In genomic region chr18:57844319-57844718, GRCh38 we compare ENCODE assay signal across 26 cellular contexts. TPM values are rescaled to one million over a fixed set of nuclear protein-coding genes. Genes with fewer than 3 reads are reported as not detected.
"Had no signal": no experiment of that assay in that cellular context is flagged by ENCODE, and none has a peak within 500 bp of the region (broad histone marks: within the 10 kb centered on the region; RNA-seq: fewer than 3 reads in every experiment).

No MANE protein-coding gene starts in this region.

- ATAC-seq: heart left ventricle; naive thymus-derived CD8-positive, alpha-beta T cell; pancreas; right cardiac atrium; sciatic nerve; stimulated activated effector memory CD8-positive, alpha-beta T cell treated with anti-CD3 and anti-CD28 coated beads, Interleukin-12 subunit alpha, Interleukin-12 subunit beta, amount 100 ng/mL, for 72 hours; upper lobe of right lung had no signal

- H3K9me3 Mint-ChIP-seq: naive thymus-derived CD8-positive, alpha-beta T cell; nephron; neural crest cell; stimulated activated effector memory CD8-positive, alpha-beta T cell treated with anti-CD3 and anti-CD28 coated beads, Interleukin-12 subunit alpha, Interleukin-12 subunit beta, amount 100 ng/mL, for 72 hours; stimulated activated naive CD8-positive, alpha-beta T cell treated with anti-CD3 and anti-CD28 coated beads, Interleukin-15, Interleukin-2, amounts not matched to agents 100 ng/mL and 50 ng/mL, for 24 hours had no signal

- FAIRE-seq: keratinocyte, pancreas, urothelium cell line had no signal

- H3K27ac Mint-ChIP-seq: naive thymus-derived CD8-positive, alpha-beta T cell; stimulated activated effector memory CD8-positive, alpha-beta T cell treated with anti-CD3 and anti-CD28 coated beads, Interleukin-12 subunit alpha, Interleukin-12 subunit beta, amount 100 ng/mL, for 72 hours; stimulated activated naive CD8-positive, alpha-beta T cell treated with anti-CD3 and anti-CD28 coated beads, Interleukin-15, Interleukin-2, amounts not matched to agents 100 ng/mL and 50 ng/mL, for 24 hours had no signal

- H3K36me3 Mint-ChIP-seq: naive thymus-derived CD8-positive, alpha-beta T cell; stimulated activated effector memory CD8-positive, alpha-beta T cell treated with anti-CD3 and anti-CD28 coated beads, Interleukin-12 subunit alpha, Interleukin-12 subunit beta, amount 100 ng/mL, for 72 hours had no signal

- DNase-seq: heart left ventricle; left ventricle myocardium inferior; mesendoderm; midbrain; naive thymus-derived CD8-positive, alpha-beta T cell; nucleus accumbens; pancreas; posterior cingulate gyrus; retina; right cardiac atrium; spleen; stimulated activated CD4-positive, alpha-beta T cell treated with anti-CD3 and anti-CD28 coated beads, Interleukin-4, amount 100 ng/mL, for 24 hours; stimulated activated naive CD4-positive, alpha-beta T cell; substantia nigra; upper lobe of right lung had no signal

- H3K4me3 Mint-ChIP-seq: naive thymus-derived CD8-positive, alpha-beta T cell; nephron; neural crest cell; stimulated activated effector memory CD8-positive, alpha-beta T cell treated with anti-CD3 and anti-CD28 coated beads, Interleukin-12 subunit alpha, Interleukin-12 subunit beta, amount 100 ng/mL, for 72 hours; stimulated activated naive CD8-positive, alpha-beta T cell treated with anti-CD3 and anti-CD28 coated beads, Interleukin-15, Interleukin-2, amounts not matched to agents 100 ng/mL and 50 ng/mL, for 24 hours had no signal

- H3K4me3 ChIP-seq: heart left ventricle, left ventricle myocardium inferior, lung, pancreas, prostate gland, skin epidermis, spleen, tibial nerve, upper lobe of right lung had no signal

- H3K4me1 Mint-ChIP-seq: naive thymus-derived CD8-positive, alpha-beta T cell; neural crest cell had no signal

- H3K4me1 ChIP-seq: prostate gland, tibial nerve, upper lobe of right lung had no signal

- H3K27me3 ChIP-seq: heart left ventricle, pancreas, spleen, tibial nerve, upper lobe of right lung had no signal

- H3K36me3 ChIP-seq: heart left ventricle, left ventricle myocardium inferior, pancreas, prostate gland, spleen, tibial nerve, upper lobe of right lung had no signal

- H3K9me3 ChIP-seq: heart left ventricle, left ventricle myocardium inferior, pancreas, prostate gland, spleen, tibial nerve, upper lobe of right lung had no signal

- H3K27ac ChIP-seq: heart left ventricle, left ventricle myocardium inferior, pancreas, prostate gland, skin epidermis, spleen, tibial nerve, upper lobe of right lung had no signal

RNA-seq across cellular contexts. Expression of gene ATP8B1, which starts 41.2 kb away (rescaled TPM):
- polyA plus RNA-seq: naive thymus-derived CD8-positive, alpha-beta T cell had no signal
